ENCODE assay signal across 1 cellular context in the genomic region with DNA sequence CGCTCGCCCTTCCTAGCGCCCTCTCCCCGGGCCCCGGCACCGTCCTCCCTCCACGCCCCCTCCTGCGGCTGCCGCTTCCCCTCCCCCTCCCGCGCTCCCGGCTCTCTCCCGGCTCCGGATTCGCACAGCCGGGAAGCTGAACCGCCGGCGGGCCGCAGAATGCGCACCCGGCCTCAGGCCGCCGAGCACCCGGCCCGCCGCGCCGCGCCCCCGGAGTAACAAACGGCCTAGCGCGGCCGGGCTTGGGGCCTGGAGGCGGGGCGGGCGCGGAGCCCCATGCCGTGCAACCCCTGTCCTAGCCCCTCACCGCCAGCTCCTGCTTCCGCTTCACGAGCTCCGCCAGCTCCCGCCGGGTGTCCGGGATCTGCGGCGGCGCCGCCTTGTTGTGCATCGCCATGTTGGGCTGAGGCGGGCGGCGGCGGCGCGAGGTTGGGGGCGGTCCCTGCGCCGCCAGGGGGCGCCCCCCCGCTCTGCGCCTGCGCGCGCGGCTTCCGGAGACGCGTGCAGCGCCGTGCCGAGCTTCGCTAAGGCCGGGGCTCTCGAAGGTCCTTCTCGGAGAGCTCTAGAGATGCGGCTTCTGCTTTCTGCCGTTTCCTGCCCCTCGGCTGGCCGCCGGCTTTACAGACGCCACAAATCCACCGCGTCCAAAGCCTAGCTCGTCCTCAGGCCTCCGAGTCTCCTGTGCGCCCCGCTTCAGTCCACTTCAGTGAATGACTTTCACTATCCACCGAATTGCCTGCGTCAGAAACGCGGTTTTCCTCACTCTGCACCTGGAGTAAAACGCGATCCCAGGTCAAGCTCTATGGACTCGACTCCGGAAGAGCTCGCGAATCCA.
TF ChIP-seq lines count a peak whose summit lies in the region.

Gene MEAF6 (minus strand): TSS at position 417 of the 835 bp plus-strand sequence. CDS start 20 bp downstream, at position 397.

TF ChIP-seq in H1, 55 proteins besides CTCF, POLR2A, EP300 and RAD21:
- TF ChIP-seq, protein P1, sequence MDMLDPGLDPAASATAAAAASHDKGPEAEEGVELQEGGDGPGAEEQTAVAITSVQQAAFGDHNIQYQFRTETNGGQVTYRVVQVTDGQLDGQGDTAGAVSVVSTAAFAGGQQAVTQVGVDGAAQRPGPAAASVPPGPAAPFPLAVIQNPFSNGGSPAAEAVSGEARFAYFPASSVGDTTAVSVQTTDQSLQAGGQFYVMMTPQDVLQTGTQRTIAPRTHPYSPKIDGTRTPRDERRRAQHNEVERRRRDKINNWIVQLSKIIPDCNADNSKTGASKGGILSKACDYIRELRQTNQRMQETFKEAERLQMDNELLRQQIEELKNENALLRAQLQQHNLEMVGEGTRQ (IDR thresholded peaks at IDR 0.05; ENCODE audit: low read length): no peak
- TF ChIP-seq, protein P2, sequence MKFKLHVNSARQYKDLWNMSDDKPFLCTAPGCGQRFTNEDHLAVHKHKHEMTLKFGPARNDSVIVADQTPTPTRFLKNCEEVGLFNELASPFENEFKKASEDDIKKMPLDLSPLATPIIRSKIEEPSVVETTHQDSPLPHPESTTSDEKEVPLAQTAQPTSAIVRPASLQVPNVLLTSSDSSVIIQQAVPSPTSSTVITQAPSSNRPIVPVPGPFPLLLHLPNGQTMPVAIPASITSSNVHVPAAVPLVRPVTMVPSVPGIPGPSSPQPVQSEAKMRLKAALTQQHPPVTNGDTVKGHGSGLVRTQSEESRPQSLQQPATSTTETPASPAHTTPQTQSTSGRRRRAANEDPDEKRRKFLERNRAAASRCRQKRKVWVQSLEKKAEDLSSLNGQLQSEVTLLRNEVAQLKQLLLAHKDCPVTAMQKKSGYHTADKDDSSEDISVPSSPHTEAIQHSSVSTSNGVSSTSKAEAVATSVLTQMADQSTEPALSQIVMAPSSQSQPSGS (IDR thresholded peaks at IDR 0.05; ENCODE audit: low read length): 0 out of 2 replicates have a peak, but pooled peaks have one; percentile 35
- TF ChIP-seq CHD2 (IDR thresholded peaks at IDR 0.05; ENCODE audit: low read length): no peak
- peak; percentile 86 for TF ChIP-seq E2F6 (IDR thresholded peaks at IDR 0.05)
- no peak for TF ChIP-seq BRCA1 (IDR thresholded peaks at IDR 0.05; ENCODE audit: low read depth, low read length)
- TF ChIP-seq SRF (IDR thresholded peaks at IDR 0.05; ENCODE audit: low read depth, low read length): no peak
- no peak for TF ChIP-seq SAP30 (IDR thresholded peaks at IDR 0.05; ENCODE audit: insufficient read depth, insufficient replicate concordance, low read length)
- peak; percentile 75 for TF ChIP-seq TAF1 (IDR thresholded peaks at IDR 0.05; ENCODE audit: low read depth, low read length)
- TF ChIP-seq EZH2 (IDR thresholded peaks at IDR 0.05; ENCODE audit: low read depth, low read length, severe bottlenecking): no peak
- no peak for TF ChIP-seq SP4 (IDR thresholded peaks at IDR 0.05; ENCODE audit: low read length)
- TF ChIP-seq JUND (IDR thresholded peaks at IDR 0.05; ENCODE audit: low read length): no peak
- TF ChIP-seq ZNF274 (IDR thresholded peaks at IDR 0.05; ENCODE audit: borderline replicate concordance, extremely low read depth, low read length): no peak
- TF ChIP-seq FOSL1 (IDR thresholded peaks at IDR 0.05; ENCODE audit: insufficient read depth, low read depth, low read length): no peak
- no peak for TF ChIP-seq JUN (IDR thresholded peaks at IDR 0.05; ENCODE audit: low read depth, low read length)
- TF ChIP-seq SP1 (IDR thresholded peaks at IDR 0.05; ENCODE audit: low read depth, low read length): 0 out of 2 replicates have a peak, but pooled peaks have one; percentile 7
- peak; percentile 95 for TF ChIP-seq KDM4A (IDR thresholded peaks at IDR 0.05; ENCODE audit: low read depth, low read length, severe bottlenecking)
- no peak for TF ChIP-seq NANOG (IDR thresholded peaks at IDR 0.05; ENCODE audit: insufficient read depth, low read depth, low read length, poor library complexity, severe bottlenecking)
- no peak for TF ChIP-seq TBP (IDR thresholded peaks at IDR 0.05; ENCODE audit: low read depth, low read length)
- TF ChIP-seq CREB1 (IDR thresholded peaks at IDR 0.05): no peak; the same call in 1 of the 2 replicates
- no peak for TF ChIP-seq SIX5 (IDR thresholded peaks at IDR 0.05; ENCODE audit: low read depth, low read length)
- no peak for TF ChIP-seq RNF2 (IDR thresholded peaks at IDR 0.05; ENCODE audit: borderline replicate concordance, low read depth, low read length, missing control alignments, poor library complexity, severe bottlenecking)
- TF ChIP-seq PHF8 (conservative IDR thresholded peaks at IDR 0.05; ENCODE audit: low read depth, low read length): peak; percentile 75
- no peak for TF ChIP-seq TAF7 (optimal IDR thresholded peaks at IDR 0.05; ENCODE audit: borderline replicate concordance, low read depth, low read length)
- TF ChIP-seq KDM1A (IDR thresholded peaks at IDR 0.05; ENCODE audit: borderline replicate concordance, low read length): no peak
- TF ChIP-seq KDM5A (IDR thresholded peaks at IDR 0.05; ENCODE audit: low read length): no peak
- TF ChIP-seq EGR1 (IDR thresholded peaks at IDR 0.05; ENCODE audit: borderline replicate concordance, low read depth, low read length): no peak
- peak in 1 of 2 experiments; percentile 47; a peak in 1 of 4 replicates for TF ChIP-seq HDAC2 (IDR thresholded peaks at IDR 0.05; ENCODE audit: borderline replicate concordance in 1 of 2, low read depth in 2 of 2, low read length in 2 of 2)
- TF ChIP-seq CHD1 (IDR thresholded peaks at IDR 0.05; ENCODE audit: low read depth, low read length): no peak
- TF ChIP-seq CBX8 (IDR thresholded peaks at IDR 0.05; ENCODE audit: borderline replicate concordance, low read depth, low read length): no peak
- no peak for TF ChIP-seq GABPA (IDR thresholded peaks at IDR 0.05; ENCODE audit: borderline replicate concordance, insufficient read depth, low read length)
- no peak for TF ChIP-seq MAFK (IDR thresholded peaks at IDR 0.05; ENCODE audit: low read depth, low read length)
- TF ChIP-seq TCF12 (IDR thresholded peaks at IDR 0.05; ENCODE audit: low read depth, low read length): no peak
- TF ChIP-seq CBX5 (IDR thresholded peaks at IDR 0.05; ENCODE audit: low read depth, low read length): no peak
- no peak for TF ChIP-seq BACH1 (IDR thresholded peaks at IDR 0.05; ENCODE audit: low read length)
- peak; percentile 88 for TF ChIP-seq YY1 (IDR thresholded peaks at IDR 0.05; ENCODE audit: low read depth, low read length)
- no peak for TF ChIP-seq BCL11A (IDR thresholded peaks at IDR 0.05; ENCODE audit: low read depth in 2 of 2, low read length in 2 of 2)
- TF ChIP-seq CEBPB (IDR thresholded peaks at IDR 0.05; ENCODE audit: low read depth, low read length): no peak
- TF ChIP-seq RFX5 (IDR thresholded peaks at IDR 0.05; ENCODE audit: borderline replicate concordance, low read depth, low read length): no peak
- no peak for TF ChIP-seq SP2 (IDR thresholded peaks at IDR 0.05; ENCODE audit: low read length)
- TF ChIP-seq GTF2F1 (IDR thresholded peaks at IDR 0.05; ENCODE audit: borderline replicate concordance, low read depth, low read length): no peak
- peak; percentile 8 to 25; a peak in 1 of 4 replicates for TF ChIP-seq SIN3A (conservative IDR thresholded peaks at IDR 0.05 in 1 of 2, IDR thresholded peaks at IDR 0.05 in 1 of 2; ENCODE audit: low read depth in 1 of 2, low read length in 2 of 2)
- no peak for TF ChIP-seq TEAD4 (IDR thresholded peaks at IDR 0.05; ENCODE audit: low read depth, low read length)
- no peak for TF ChIP-seq CTBP2 (IDR thresholded peaks at IDR 0.05; ENCODE audit: borderline replicate concordance, insufficient read depth, insufficient read length, low read length)
- TF ChIP-seq, protein P3, sequence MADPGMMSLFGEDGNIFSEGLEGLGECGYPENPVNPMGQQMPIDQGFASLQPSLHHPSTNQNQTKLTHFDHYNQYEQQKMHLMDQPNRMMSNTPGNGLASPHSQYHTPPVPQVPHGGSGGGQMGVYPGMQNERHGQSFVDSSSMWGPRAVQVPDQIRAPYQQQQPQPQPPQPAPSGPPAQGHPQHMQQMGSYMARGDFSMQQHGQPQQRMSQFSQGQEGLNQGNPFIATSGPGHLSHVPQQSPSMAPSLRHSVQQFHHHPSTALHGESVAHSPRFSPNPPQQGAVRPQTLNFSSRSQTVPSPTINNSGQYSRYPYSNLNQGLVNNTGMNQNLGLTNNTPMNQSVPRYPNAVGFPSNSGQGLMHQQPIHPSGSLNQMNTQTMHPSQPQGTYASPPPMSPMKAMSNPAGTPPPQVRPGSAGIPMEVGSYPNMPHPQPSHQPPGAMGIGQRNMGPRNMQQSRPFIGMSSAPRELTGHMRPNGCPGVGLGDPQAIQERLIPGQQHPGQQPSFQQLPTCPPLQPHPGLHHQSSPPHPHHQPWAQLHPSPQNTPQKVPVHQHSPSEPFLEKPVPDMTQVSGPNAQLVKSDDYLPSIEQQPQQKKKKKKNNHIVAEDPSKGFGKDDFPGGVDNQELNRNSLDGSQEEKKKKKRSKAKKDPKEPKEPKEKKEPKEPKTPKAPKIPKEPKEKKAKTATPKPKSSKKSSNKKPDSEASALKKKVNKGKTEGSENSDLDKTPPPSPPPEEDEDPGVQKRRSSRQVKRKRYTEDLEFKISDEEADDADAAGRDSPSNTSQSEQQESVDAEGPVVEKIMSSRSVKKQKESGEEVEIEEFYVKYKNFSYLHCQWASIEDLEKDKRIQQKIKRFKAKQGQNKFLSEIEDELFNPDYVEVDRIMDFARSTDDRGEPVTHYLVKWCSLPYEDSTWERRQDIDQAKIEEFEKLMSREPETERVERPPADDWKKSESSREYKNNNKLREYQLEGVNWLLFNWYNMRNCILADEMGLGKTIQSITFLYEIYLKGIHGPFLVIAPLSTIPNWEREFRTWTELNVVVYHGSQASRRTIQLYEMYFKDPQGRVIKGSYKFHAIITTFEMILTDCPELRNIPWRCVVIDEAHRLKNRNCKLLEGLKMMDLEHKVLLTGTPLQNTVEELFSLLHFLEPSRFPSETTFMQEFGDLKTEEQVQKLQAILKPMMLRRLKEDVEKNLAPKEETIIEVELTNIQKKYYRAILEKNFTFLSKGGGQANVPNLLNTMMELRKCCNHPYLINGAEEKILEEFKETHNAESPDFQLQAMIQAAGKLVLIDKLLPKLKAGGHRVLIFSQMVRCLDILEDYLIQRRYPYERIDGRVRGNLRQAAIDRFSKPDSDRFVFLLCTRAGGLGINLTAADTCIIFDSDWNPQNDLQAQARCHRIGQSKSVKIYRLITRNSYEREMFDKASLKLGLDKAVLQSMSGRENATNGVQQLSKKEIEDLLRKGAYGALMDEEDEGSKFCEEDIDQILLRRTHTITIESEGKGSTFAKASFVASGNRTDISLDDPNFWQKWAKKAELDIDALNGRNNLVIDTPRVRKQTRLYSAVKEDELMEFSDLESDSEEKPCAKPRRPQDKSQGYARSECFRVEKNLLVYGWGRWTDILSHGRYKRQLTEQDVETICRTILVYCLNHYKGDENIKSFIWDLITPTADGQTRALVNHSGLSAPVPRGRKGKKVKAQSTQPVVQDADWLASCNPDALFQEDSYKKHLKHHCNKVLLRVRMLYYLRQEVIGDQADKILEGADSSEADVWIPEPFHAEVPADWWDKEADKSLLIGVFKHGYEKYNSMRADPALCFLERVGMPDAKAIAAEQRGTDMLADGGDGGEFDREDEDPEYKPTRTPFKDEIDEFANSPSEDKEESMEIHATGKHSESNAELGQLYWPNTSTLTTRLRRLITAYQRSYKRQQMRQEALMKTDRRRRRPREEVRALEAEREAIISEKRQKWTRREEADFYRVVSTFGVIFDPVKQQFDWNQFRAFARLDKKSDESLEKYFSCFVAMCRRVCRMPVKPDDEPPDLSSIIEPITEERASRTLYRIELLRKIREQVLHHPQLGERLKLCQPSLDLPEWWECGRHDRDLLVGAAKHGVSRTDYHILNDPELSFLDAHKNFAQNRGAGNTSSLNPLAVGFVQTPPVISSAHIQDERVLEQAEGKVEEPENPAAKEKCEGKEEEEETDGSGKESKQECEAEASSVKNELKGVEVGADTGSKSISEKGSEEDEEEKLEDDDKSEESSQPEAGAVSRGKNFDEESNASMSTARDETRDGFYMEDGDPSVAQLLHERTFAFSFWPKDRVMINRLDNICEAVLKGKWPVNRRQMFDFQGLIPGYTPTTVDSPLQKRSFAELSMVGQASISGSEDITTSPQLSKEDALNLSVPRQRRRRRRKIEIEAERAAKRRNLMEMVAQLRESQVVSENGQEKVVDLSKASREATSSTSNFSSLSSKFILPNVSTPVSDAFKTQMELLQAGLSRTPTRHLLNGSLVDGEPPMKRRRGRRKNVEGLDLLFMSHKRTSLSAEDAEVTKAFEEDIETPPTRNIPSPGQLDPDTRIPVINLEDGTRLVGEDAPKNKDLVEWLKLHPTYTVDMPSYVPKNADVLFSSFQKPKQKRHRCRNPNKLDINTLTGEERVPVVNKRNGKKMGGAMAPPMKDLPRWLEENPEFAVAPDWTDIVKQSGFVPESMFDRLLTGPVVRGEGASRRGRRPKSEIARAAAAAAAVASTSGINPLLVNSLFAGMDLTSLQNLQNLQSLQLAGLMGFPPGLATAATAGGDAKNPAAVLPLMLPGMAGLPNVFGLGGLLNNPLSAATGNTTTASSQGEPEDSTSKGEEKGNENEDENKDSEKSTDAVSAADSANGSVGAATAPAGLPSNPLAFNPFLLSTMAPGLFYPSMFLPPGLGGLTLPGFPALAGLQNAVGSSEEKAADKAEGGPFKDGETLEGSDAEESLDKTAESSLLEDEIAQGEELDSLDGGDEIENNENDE (IDR thresholded peaks at IDR 0.05; ENCODE audit: insufficient replicate concordance, low read length): no peak
- TF ChIP-seq SIRT6 (IDR thresholded peaks at IDR 0.05; ENCODE audit: low read length): no peak
- TF ChIP-seq POLR2AphosphoS5 (IDR thresholded peaks at IDR 0.05; ENCODE audit: low read depth, low read length): peak; percentile 70
- TF ChIP-seq NRF1 (IDR thresholded peaks at IDR 0.05; ENCODE audit: low read depth, low read length): peak; percentile 79
- peak; percentile 83; the same call in 1 of the 2 replicates for TF ChIP-seq RBBP5 (IDR thresholded peaks at IDR 0.05; ENCODE audit: borderline replicate concordance, low read depth, low read length)
- no peak for TF ChIP-seq HDAC6 (IDR thresholded peaks at IDR 0.05; ENCODE audit: low read depth, low read length)
- TF ChIP-seq SUZ12 (IDR thresholded peaks at IDR 0.05; ENCODE audit: low read length): no peak
- TF ChIP-seq, protein P4, sequence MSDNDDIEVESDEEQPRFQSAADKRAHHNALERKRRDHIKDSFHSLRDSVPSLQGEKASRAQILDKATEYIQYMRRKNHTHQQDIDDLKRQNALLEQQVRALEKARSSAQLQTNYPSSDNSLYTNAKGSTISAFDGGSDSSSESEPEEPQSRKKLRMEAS (IDR thresholded peaks at IDR 0.05): peak; percentile 83
- TF ChIP-seq ATF3 (IDR thresholded peaks at IDR 0.05; ENCODE audit: insufficient read depth, low read depth, low read length): no peak; the same call in 1 of the 2 replicates
- TF ChIP-seq RXRA (IDR thresholded peaks at IDR 0.05; ENCODE audit: insufficient read depth, low read depth, low read length): no peak
- peak; percentile 70 for TF ChIP-seq ASH2L (IDR thresholded peaks at IDR 0.05; ENCODE audit: low read length)
- TF ChIP-seq POU5F1 (IDR thresholded peaks at IDR 0.05; ENCODE audit: low read depth, low read length): no peak
